ENCODE assay signal across 26 cellular contexts in the genomic region with DNA sequence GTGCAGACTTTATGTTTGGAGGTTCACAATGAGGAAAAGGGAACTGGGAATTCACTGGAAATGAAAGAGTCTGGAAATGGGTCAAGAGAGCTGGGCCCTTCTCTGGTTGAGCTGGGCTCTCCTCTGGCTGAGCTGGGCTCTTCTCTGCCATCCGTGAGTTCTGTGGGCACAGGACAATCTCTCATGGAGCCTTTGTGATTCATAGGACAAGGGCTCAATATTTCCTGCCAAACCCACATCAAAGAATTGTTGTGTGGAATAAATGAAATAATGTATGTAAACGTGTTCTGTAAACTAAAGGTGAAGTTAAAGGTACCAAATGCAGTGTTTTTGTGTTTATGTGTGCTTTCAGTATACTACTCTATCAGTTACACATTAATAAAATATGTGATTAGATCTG.
"Had no signal": no experiment of that assay in that cellular context is flagged by ENCODE, and none has a peak within 500 bp of the region (broad histone marks: within the 10 kb centered on the region; RNA-seq: fewer than 3 reads in every experiment).

No MANE protein-coding gene starts in this region.

- H3K9me3 ChIP-seq: colonic mucosa, esophagus squamous epithelium, gastrocnemius medialis, left lung, lower lobe of right lung, mucosa of descending colon had no signal

- ATAC-seq: effector memory CD8-positive, alpha-beta T cell; esophagus mucosa; gastrocnemius medialis; heart right ventricle; left cardiac atrium; left lung; left ventricle myocardium superior; lower lobe of right lung; mucosa of descending colon had no signal

- H3K27ac ChIP-seq: colonic mucosa, epithelial cell of prostate, esophagus squamous epithelium, heart right ventricle, left lung, lower lobe of right lung had no signal

- H3K27me3 ChIP-seq: colonic mucosa, esophagus squamous epithelium, gastrocnemius medialis, heart right ventricle, left lung had no signal

- H3K36me3 ChIP-seq: colonic mucosa, esophagus squamous epithelium, gastrocnemius medialis, left lung, lower lobe of right lung had no signal

- DNase-seq: colonic mucosa; cortex of kidney; effector CD8-positive, alpha-beta T cell; effector memory CD8-positive, alpha-beta T cell; endodermal cell; erythroblast; esophagus squamous epithelium; foreskin fibroblast; foreskin melanocyte; gastrocnemius medialis; glutamatergic neuron; head of caudate nucleus; heart right ventricle; hippocampal formation; left cardiac atrium; left lung; left ventricle myocardium superior; lower lobe of right lung; mesenchymal stem cell; mucosa of descending colon; naive B cell had no signal

- H3K4me1 ChIP-seq: colonic mucosa had no signal

- H3K4me3 ChIP-seq: colonic mucosa, esophagus squamous epithelium, gastrocnemius medialis, heart right ventricle, left lung, lower lobe of right lung, mucosa of descending colon had no signal

- FAIRE-seq: endometrium, islet of Langerhans, keratinocyte had no signal
